In genomic region chr10:127834791-127835190, GRCh38 we compare ENCODE assay signal across 18 cellular contexts. TPM values are rescaled to one million over a fixed set of nuclear protein-coding genes. Genes with fewer than 3 reads are reported as not detected.
DNase-seq lines count a peak whose midpoint lies in the region; ATAC-seq and TF ChIP-seq lines count a peak whose summit lies in the region.
"Had no signal": no experiment of that assay in that cellular context is flagged by ENCODE, and none has a peak within 500 bp of the region (broad histone marks: within the 10 kb centered on the region; RNA-seq: fewer than 3 reads in every experiment).

No MANE protein-coding gene starts in this region.

- H3K9me3 ChIP-seq in heart right ventricle (peaks cover 0 to 12% (median 0%) of the 10 kb centered on the region in 11 donors), right cardiac atrium (ENCODE audit: control insufficient read depth, low read length) (no peaks in the 10 kb centered on the region)
- no peaks in the 10 kb centered on the region for H3K9me3 ChIP-seq in CD4-positive, alpha-beta T cell (ENCODE audit: control insufficient read depth, low read length)
- H3K9me3 ChIP-seq: HAP-1 had no signal

- TF ChIP-seq CTCF in heart right ventricle (IDR thresholded peaks at IDR 0.05) (no peak), osteocyte (IDR thresholded peaks at IDR 0.05) (no peak)
- TF ChIP-seq CTCF in CD4-positive, alpha-beta T cell (IDR thresholded peaks at IDR 0.05) = no peak

- H3K27ac ChIP-seq in heart right ventricle = peak overlapping the region in 7 of 10 donors; percentile 41 to 72 (median 60)
- no peak overlapping the region for H3K27ac ChIP-seq in right cardiac atrium (ENCODE audit: low read length)
- no peak overlapping the region for H3K27ac ChIP-seq in CD4-positive, alpha-beta T cell (ENCODE audit: low read depth, low read length)

- H3K4me1 Mint-ChIP-seq in stimulated activated naive CD8-positive, alpha-beta T cell treated with anti-CD3 and anti-CD28 coated beads, Interleukin-15, amount 100 ng/mL, for 72 hours = no peaks in the 10 kb centered on the region
- H3K4me1 Mint-ChIP-seq in osteocyte (ENCODE audit: unreplicated experiment) = no peaks in the 10 kb centered on the region
- H3K4me1 Mint-ChIP-seq in CD4-positive, alpha-beta T cell (ENCODE audit: low read depth) = no peaks in the 10 kb centered on the region

- H3K27me3 ChIP-seq in heart right ventricle (peaks cover 0 to 18% (median 14%) of the 10 kb centered on the region in 7 donors), right cardiac atrium (ENCODE audit: control insufficient read depth, insufficient read depth) (no peaks in the 10 kb centered on the region)
- peaks cover 7% of the 10 kb centered on the region for H3K27me3 ChIP-seq in CD4-positive, alpha-beta T cell (ENCODE audit: control insufficient read depth, insufficient read depth, low read length)

- no peaks in the 10 kb centered on the region for H3K9me3 Mint-ChIP-seq in stimulated activated naive CD8-positive, alpha-beta T cell treated with anti-CD3 and anti-CD28 coated beads, Interleukin-15, amount 100 ng/mL, for 72 hours
- H3K9me3 Mint-ChIP-seq in osteocyte (ENCODE audit: unreplicated experiment) = no peaks in the 10 kb centered on the region
- H3K9me3 Mint-ChIP-seq in CD4-positive, alpha-beta T cell = no peaks in the 10 kb centered on the region
- H3K9me3 Mint-ChIP-seq: CD8-positive, alpha-beta T cell had no signal

- peaks cover 32% of the 10 kb centered on the region for H3K27me3 Mint-ChIP-seq in stimulated activated naive CD8-positive, alpha-beta T cell treated with anti-CD3 and anti-CD28 coated beads, Interleukin-15, amount 100 ng/mL, for 72 hours
- H3K27me3 Mint-ChIP-seq in osteocyte (ENCODE audit: unreplicated experiment) = peaks cover 2% of the 10 kb centered on the region
- peaks cover 30% of the 10 kb centered on the region for H3K27me3 Mint-ChIP-seq in CD4-positive, alpha-beta T cell

- no peak overlapping the region for H3K4me3 Mint-ChIP-seq in stimulated activated naive CD8-positive, alpha-beta T cell treated with anti-CD3 and anti-CD28 coated beads, Interleukin-15, amount 100 ng/mL, for 72 hours
- no peak overlapping the region for H3K4me3 Mint-ChIP-seq in osteocyte (ENCODE audit: unreplicated experiment)
- no peak overlapping the region for H3K4me3 Mint-ChIP-seq in CD4-positive, alpha-beta T cell
- H3K4me3 Mint-ChIP-seq: CD8-positive, alpha-beta T cell; HFFc6 had no signal

- CTCF ChIA-PET in CD4-positive, alpha-beta T cell (lab: Charles Lee) = no interaction called here

- H3K4me1 ChIP-seq in heart right ventricle (peaks cover 0 to 26% (median 4%) of the 10 kb centered on the region in 9 donors), right cardiac atrium (ENCODE audit: control insufficient read depth, insufficient read depth, low read length) (no peaks in the 10 kb centered on the region)
- H3K4me1 ChIP-seq: Caco-2, HAP-1 had no signal

- 72 to 77% methylated on average over 4 of the region's 4 CpGs for WGBS in heart right ventricle, 2 donors
- WGBS in right cardiac atrium = 83% methylated on average over 4 of the region's 4 CpGs

- peak in 1 of 8 donors; percentile 3 for ATAC-seq in heart right ventricle
- no peak for ATAC-seq in right cardiac atrium
- ATAC-seq in stimulated activated naive CD8-positive, alpha-beta T cell treated with anti-CD3 and anti-CD28 coated beads, Interleukin-15, Interleukin-2, amounts not matched to agents 100 U/mL and 50 U/mL, for 24 hours = peak; percentile 19
- no peak for ATAC-seq in stimulated activated naive CD8-positive, alpha-beta T cell treated with anti-CD3 and anti-CD28 coated beads, Interleukin-15, amount 100 ng/mL, for 72 hours
- ATAC-seq in CD4-positive, alpha-beta T cell (ENCODE audit: poor library complexity) = no peak
- ATAC-seq: CD8-positive, alpha-beta T cell had no signal

- H3K36me3 ChIP-seq in heart right ventricle = no peaks in the 10 kb centered on the region
- H3K36me3 ChIP-seq: HAP-1 had no signal

- no peak overlapping the region for H3K27ac Mint-ChIP-seq in stimulated activated naive CD8-positive, alpha-beta T cell treated with anti-CD3 and anti-CD28 coated beads, Interleukin-15, amount 100 ng/mL, for 72 hours
- no peak overlapping the region for H3K27ac Mint-ChIP-seq in osteocyte (ENCODE audit: unreplicated experiment)
- H3K27ac Mint-ChIP-seq in CD4-positive, alpha-beta T cell = no peak overlapping the region
- H3K27ac Mint-ChIP-seq: CD8-positive, alpha-beta T cell; HFFc6 had no signal

- no peaks in the 10 kb centered on the region for H3K36me3 Mint-ChIP-seq in osteocyte (ENCODE audit: unreplicated experiment)
- H3K36me3 Mint-ChIP-seq in CD4-positive, alpha-beta T cell (ENCODE audit: low read depth) = no peaks in the 10 kb centered on the region
- H3K36me3 Mint-ChIP-seq: CD8-positive, alpha-beta T cell had no signal

- H3K4me3 ChIP-seq in heart right ventricle (no peak overlapping the region), right cardiac atrium (ENCODE audit: low read length) (no peak overlapping the region)
- H3K4me3 ChIP-seq: HAP-1 had no signal

- POLR2A ChIA-PET in CD4-positive, alpha-beta T cell (lab: Charles Lee) = no interaction called here

- DNase-seq in heart right ventricle (no peak), right cardiac atrium (no peak), osteocyte (ENCODE audit: extremely low spot score, unreplicated experiment) (peak; percentile 62), HK-2 (ENCODE audit: unreplicated experiment) (no peak)
- no peak for DNase-seq in stimulated activated naive CD8-positive, alpha-beta T cell treated with anti-CD3 and anti-CD28 coated beads, Interleukin-15, Interleukin-2, amounts not matched to agents 100 U/mL and 50 U/mL, for 24 hours
- no peak for DNase-seq in stimulated activated naive CD8-positive, alpha-beta T cell treated with anti-CD3 and anti-CD28 coated beads, Interleukin-15, amount 100 ng/mL, for 72 hours
- DNase-seq in CD4-positive, alpha-beta T cell = no peak
- DNase-seq: C1 segment of cervical spinal cord, Caco-2, DMS153, DND-41, GOT3, HFFc6 had no signal

- intact Hi-C loops in heart right ventricle (cut with DNase I) (loop anchor here in 1 of 10 donors (10.0 kb wide), 1 partner anchor 100 kb away; the partner anchor contains the start of gene FOXI2), right cardiac atrium (cut with DNase I) (no loop called here)
- intact Hi-C loops in CD4-positive, alpha-beta T cell (cut with DNase I, micrococcal nuclease) = no loop called here

RNA-seq across cellular contexts. Expression of gene CLRN3, which starts 58.0 kb away (rescaled TPM):
- not detected for total RNA-seq in heart right ventricle
- not detected for polyA plus RNA-seq in heart right ventricle
- not detected for total RNA-seq in right cardiac atrium
- polyA plus RNA-seq in right cardiac atrium = not detected
- not detected in 2 replicates for total RNA-seq in osteocyte
- not detected for total RNA-seq in CD4-positive, alpha-beta T cell
- total RNA-seq: A172; A673; CD8-positive, alpha-beta T cell; HFFc6 had no signal
- polyA plus RNA-seq: BJ had no signal

Comparison
In these comparisons a context has a peak if more than half of its experiments do, and no peak if none do; other contexts are left out.
1. H3K27ac ChIP-seq: peak in heart right ventricle (7 of 10); none in right cardiac atrium (single experiment) and CD4-positive, alpha-beta T cell (single experiment).